Comparison of ENCODE assay signal across 20 cellular contexts in genomic region chr7:124909808-124910207, GRCh38. TPM values are rescaled to one million over a fixed set of nuclear protein-coding genes. Genes with fewer than 3 reads are reported as not detected.
DNase-seq lines count a peak whose midpoint lies in the region; ATAC-seq, FAIRE-seq and TF ChIP-seq lines count a peak whose summit lies in the region.
"Had no signal": no experiment of that assay in that cellular context is flagged by ENCODE, and none has a peak within 500 bp of the region (broad histone marks: within the 10 kb centered on the region; RNA-seq: fewer than 3 reads in every experiment).

No MANE protein-coding gene starts in this region.

- intact Hi-C loops in K562 (cut with micrococcal nuclease) = no loop called here
- intact Hi-C loops in body of pancreas (cut with DNase I) = no loop called here

- TF ChIP-seq CTCF in K562 (IDR thresholded peaks at IDR 0.05 in 2 of 3, conservative IDR thresholded peaks at IDR 0.05 in 1 of 3; ENCODE audit: insufficient read depth in 2 of 3, low read depth in 1 of 3, low read length in 3 of 3) (no peak), GM10266 (IDR thresholded peaks at IDR 0.05; ENCODE audit: control insufficient read depth, insufficient read depth, low read depth, missing control alignments) (no peak), body of pancreas (IDR thresholded peaks at IDR 0.05) (no peak)

- no peak for DNase-seq in K562 (ENCODE audit: extremely low read depth in 1 of 4, low spot score in 3 of 4)
- DNase-seq in NCI-H146 (lab: John Stamatoyannopoulos, UW) = no peak
- DNase-seq in GM10266 (ENCODE audit: extremely low spot score) = no peak
- DNase-seq in body of pancreas = no peak
- DNase-seq: 8988T; Caco-2; CD4-positive, CD25-positive, alpha-beta regulatory T cell; CD8-positive, alpha-beta T cell; DMS153; DND-41; GDM1; H9 had no signal

- H3K4me1 ChIP-seq in K562 (replicated peaks in 1 of 2; ENCODE audit: control insufficient read depth in 2 of 2, insufficient read depth in 2 of 2, low read length in 2 of 2) (no peaks in the 10 kb centered on the region), body of pancreas (no peaks in the 10 kb centered on the region)
- H3K4me1 ChIP-seq: BLaER1, Caco-2 had no signal

- POLR2A ChIA-PET in K562 (lab: Yijun Ruan, JAX) = no interaction called here

- FAIRE-seq in A204.1 (lab: Jason Lieb, UNC) (peak; percentile 62), G401.6 (lab: Jason Lieb, UNC) (peak; percentile 58), K562 (lab: Jason Lieb, UNC) (no peak)
- FAIRE-seq: GM12891, GM18507 had no signal

- CTCF ChIA-PET in K562 (lab: Yijun Ruan, JAX; ENCODE audit: low intra/inter-chr PET ratio) = no interaction called here

- TF ChIP-seq POLR2A in K562 (conservative IDR thresholded peaks at IDR 0.05) = no peak
- no peak for TF ChIP-seq POLR2A in body of pancreas (IDR thresholded peaks at IDR 0.05)

- H3K4me2 ChIP-seq in K562 (ENCODE audit: insufficient read depth, low read length) = no peak overlapping the region
- H3K4me2 ChIP-seq: BLaER1, GM23338 had no signal

- TF ChIP-seq EP300 in K562 (IDR thresholded peaks at IDR 0.05; ENCODE audit: low read length) = no peak

- no peak overlapping the region for H3K4me3 ChIP-seq in K562
- no peak overlapping the region for H3K4me3 ChIP-seq in body of pancreas
- H3K4me3 ChIP-seq: BLaER1, GM23338 had no signal

- no TSS peak for BruUV-seq in K562 (replicated peaks; lab: Mats Ljungman, UMichigan)

- TF ChIP-seq RAD21 in K562 (CRISPR knock-in tag; conservative IDR thresholded peaks at IDR 0.05 in 1 of 2, IDR thresholded peaks at IDR 0.05 in 1 of 2) = no peak

- no peaks in the 10 kb centered on the region for H3K9me1 ChIP-seq in K562 (ENCODE audit: control insufficient read depth, insufficient read depth, low read length)

- in situ Hi-C loops in K562 (cut with MboI) = no loop called here

- no peak overlapping the region for H3K9ac ChIP-seq in K562 (ENCODE audit: insufficient read depth in 1 of 2, low read depth in 2 of 2, low read length in 2 of 2)
- H3K9ac ChIP-seq: BLaER1 had no signal

- H3K36me3 ChIP-seq in K562 (ENCODE audit: control insufficient read depth, insufficient read depth, low read length) (peaks cover 7% of the 10 kb centered on the region; the same call in 2 of the 3 replicates), body of pancreas (replicated peaks in 1 of 2; ENCODE audit: insufficient read depth in 1 of 2, low read depth in 2 of 2) (no peaks in the 10 kb centered on the region)

- no peak overlapping the region for H2AFZ ChIP-seq in K562 (ENCODE audit: low read depth, low read length)
- H2AFZ ChIP-seq: GM23338 had no signal

- no peak for ATAC-seq in K562
- ATAC-seq in body of pancreas = no peak
- ATAC-seq: CD8-positive, alpha-beta T cell; GM23338; HCT116 had no signal

- no peaks in the 10 kb centered on the region for H4K20me1 ChIP-seq in K562 (replicated peaks; ENCODE audit: control insufficient read depth, insufficient read depth, low read length)
- H4K20me1 ChIP-seq: BLaER1 had no signal

- no peak overlapping the region for H3K27ac ChIP-seq in K562 (ENCODE audit: extremely low read depth, low read depth, low read length)
- no peak overlapping the region for H3K27ac ChIP-seq in body of pancreas
- H3K27ac ChIP-seq: BLaER1, C4-2B had no signal

- 8% methylated on average over 1 of the region's 1 CpG for WGBS in K562 (ENCODE audit: insufficient coverage, low coverage, missing lambda C conversion rate)
- WGBS in body of pancreas, 2 donors = 0 to 28% methylated on average over 1 of the region's 1 CpG

- H3K79me2 ChIP-seq in K562 (ENCODE audit: control insufficient read depth, insufficient read depth, low read length) = 0 out of 3 replicates have a peak, but pooled peaks cover 20% of the 10 kb centered on the region

- no peaks in the 10 kb centered on the region for H3K9me3 ChIP-seq in K562 (replicated peaks; ENCODE audit: control insufficient read depth, insufficient read depth, low read depth, low read length)
- no peaks in the 10 kb centered on the region for H3K9me3 ChIP-seq in body of pancreas
- H3K9me3 ChIP-seq: Caco-2 had no signal

- H3K27me3 ChIP-seq in K562 (ENCODE audit: control insufficient read depth in 2 of 2, insufficient read depth in 2 of 2, low read length in 2 of 2) = no peaks in the 10 kb centered on the region
- H3K27me3 ChIP-seq in body of pancreas = no peaks in the 10 kb centered on the region
- H3K27me3 ChIP-seq: BLaER1 had no signal

TF ChIP-seq in K562, 482 proteins besides CTCF, POLR2A, EP300 and RAD21:
- no peak for TF ChIP-seq CHD2 (IDR thresholded peaks at IDR 0.05; ENCODE audit: low read depth, low read length)
- TF ChIP-seq DEAF1 (CRISPR knock-in tag; IDR thresholded peaks at IDR 0.05) = no peak
- peak; percentile 72 for TF ChIP-seq C11orf30 (IDR thresholded peaks at IDR 0.05; ENCODE audit: low read depth)
- TF ChIP-seq NFIX (CRISPR knock-in tag; IDR thresholded peaks at IDR 0.05; ENCODE audit: low read depth) = no peak
- TF ChIP-seq ZNF316 (IDR thresholded peaks at IDR 0.05) = peak; percentile 85
- no peak for TF ChIP-seq MBD2 (IDR thresholded peaks at IDR 0.05; ENCODE audit: borderline replicate concordance, low read depth)
- TF ChIP-seq MAFF (IDR thresholded peaks at IDR 0.05; ENCODE audit: low read length) = peak; percentile 47; the same call in 1 of the 2 replicates
- peak; percentile 40; the same call in 1 of the 2 replicates for TF ChIP-seq MAFK (IDR thresholded peaks at IDR 0.05; ENCODE audit: low read length)
- TF ChIP-seq ZNF511 (CRISPR knock-in tag; IDR thresholded peaks at IDR 0.05) = no peak
- no peak for TF ChIP-seq MLX (CRISPR knock-in tag; conservative IDR thresholded peaks at IDR 0.05)
- TF ChIP-seq MAFG (tag; conservative IDR thresholded peaks at IDR 0.05) = peak; percentile 36; the same call in 1 of the 2 replicates

RNA-seq across cellular contexts. Expression of gene POT1, which starts 19.8 kb away (rescaled TPM):
- 107 and 248 TPM in 2 replicates for total RNA-seq in K562 (2011; cell fraction: chromatin; rRNA removed; ENCODE audit: low replicate concordance)
- 43.4 and 46.1 TPM in 2 replicates for total RNA-seq in K562 (2011; cell fraction: nucleolus; rRNA removed)
- 80.5 and 89.7 TPM in 2 replicates for total RNA-seq in K562 (2011; cell fraction: nucleoplasm; rRNA removed)
- total RNA-seq in K562 (2014; rRNA removed) (45.9 and 55.1 TPM in 2 replicates), K562 (2014; rRNA removed; fragmentation: Illumina TruSeq; extraction: Trizol) (87.0 and 108 TPM in 2 replicates), K562 (2015; rRNA removed; fragmentation: Illumina TruSeq; extraction: Trizol) (95.6 and 116 TPM in 2 replicates), K562 (2021) (63.6 and 66.7 TPM in 2 replicates), body of pancreas (1 to 10 TPM; 3.3 to 5.4 TPM)
- polyA plus RNA-seq in K562 (2011; rRNA removed) (83.7 and 140 TPM in 2 replicates), K562 (2014; fragmentation: Illumina TruSeq; extraction: Trizol) (81.6 and 93.1 TPM in 2 replicates), K562 (2014; fragmentation: Nextera tagmentation; extraction: Ambion mirVana) (10 to 100 TPM; 37.9 to 56.7 TPM), K562 (2014; rRNA removed) (50.5 and 56.6 TPM in 2 replicates)
- polyA plus RNA-seq in K562 (2011; cell fraction: cytosol; rRNA removed) = 29.2 and 36.3 TPM in 2 replicates
- polyA plus RNA-seq in K562 (2011; cell fraction: nucleus; rRNA removed) = 59.4 and 84.1 TPM in 2 replicates
- polyA plus RNA-seq in K562 (2012) = 48.8 and 57.2 TPM in 2 replicates
- polyA minus RNA-seq in K562 (2011; rRNA and poly(A)+ RNA removed) = 198 and 271 TPM in 2 replicates
- 43.5 and 66.3 TPM in 2 replicates for polyA minus RNA-seq in K562 (2011; cell fraction: cytosol; rRNA and poly(A)+ RNA removed)
- polyA minus RNA-seq in K562 (2011; cell fraction: nucleus; rRNA and poly(A)+ RNA removed) = 136 and 218 TPM in 2 replicates

Comparison
In these comparisons a context has a peak if more than half of its experiments do, and no peak if none do; other contexts are left out.
1. RNA of gene POT1, which starts 19.8 kb away (total RNA-seq): 43.4 to 248 TPM in K562; 3.3 to 5.4 TPM in body of pancreas; every median in the first group is over 4 times any median in the second.